Comparison of ENCODE assay signal across 8 cellular contexts in the genomic region with DNA sequence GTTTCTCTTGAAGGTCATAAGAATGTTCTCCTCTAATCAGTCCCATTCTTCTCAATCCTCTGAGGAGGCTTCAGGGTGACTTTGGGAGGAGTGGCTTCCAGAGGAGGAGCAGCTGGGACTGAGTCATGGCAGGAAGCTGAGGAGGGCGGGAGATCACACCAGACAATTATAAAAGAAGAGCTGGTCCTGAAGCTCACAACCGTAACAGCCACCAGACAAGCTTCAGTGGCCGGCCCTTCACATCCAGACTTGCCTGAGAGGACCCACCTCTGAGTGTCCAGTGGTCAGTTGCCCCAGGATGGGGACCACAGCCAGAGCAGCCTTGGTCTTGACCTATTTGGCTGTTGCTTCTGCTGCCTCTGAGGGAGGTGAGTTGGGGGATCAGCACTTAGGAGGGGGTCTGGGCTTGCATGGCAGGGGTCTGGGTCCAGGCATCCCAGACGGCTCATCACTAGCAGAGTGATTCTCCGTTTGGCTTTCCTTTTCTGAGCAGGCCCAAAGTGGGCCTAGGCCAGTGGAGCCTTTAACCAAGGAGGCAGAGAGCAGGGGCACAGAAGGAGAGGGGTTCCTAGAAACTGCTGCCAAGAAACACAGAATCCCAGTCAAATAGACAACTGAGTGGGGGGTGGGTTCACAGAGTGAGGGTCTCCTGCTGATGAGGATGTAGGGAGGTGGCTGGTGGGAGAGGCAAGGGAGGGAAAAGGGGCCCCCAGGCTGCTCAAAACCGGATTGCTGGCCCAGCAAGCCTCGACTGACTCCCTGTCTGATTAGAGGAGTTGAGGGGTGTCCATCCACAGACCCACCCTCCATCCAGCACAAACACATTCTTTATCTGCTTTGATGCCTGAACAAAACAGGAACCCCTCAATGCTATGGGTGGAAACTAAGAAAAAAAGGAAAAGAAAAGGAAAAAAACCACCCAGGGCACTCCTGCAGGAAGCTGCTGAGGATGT. TPM values are rescaled to one million over a fixed set of nuclear protein-coding genes. Genes with fewer than 3 reads are reported as not detected.
A peak's percentile ranks its signal among the peaks of the same experiment; 100 is the strongest.
DNase-seq lines count a peak whose midpoint lies in the region; ATAC-seq and TF ChIP-seq lines count a peak whose summit lies in the region.

A gene (plus strand): TSS at position 198 of the 953 bp plus-strand sequence. CDS start 101 bp downstream, at position 299.

- intact Hi-C loops in breast epithelium (cut with DNase I; ENCODE audit: low total_unique reads) (no loop called here), right lobe of liver (cut with DNase I) (no loop called here), upper lobe of right lung (cut with DNase I) (no loop called here)

- TF ChIP-seq CTCF in AG10803 (conservative IDR thresholded peaks at IDR 0.05; ENCODE audit: low read length) (no peak), breast epithelium (IDR thresholded peaks at IDR 0.05) (no peak), right lobe of liver (IDR thresholded peaks at IDR 0.05) (no peak), upper lobe of right lung (IDR thresholded peaks at IDR 0.05) (no peak)

- no peak for TF ChIP-seq POLR2A in breast epithelium (IDR thresholded peaks at IDR 0.05)
- TF ChIP-seq POLR2A in right lobe of liver (IDR thresholded peaks at IDR 0.05): no peak

- 54% methylated on average over 5 of the region's 7 CpGs for WGBS in right lobe of liver (ENCODE audit: insufficient coverage, low coverage, low lambda C conversion rate, missing lambda C conversion rate)

- H3K36me3 ChIP-seq in breast epithelium (no peaks in the 10 kb centered on the region), right lobe of liver (peaks cover 0 to 20% (median 0%) of the 10 kb centered on the region in 4 donors), upper lobe of right lung (peaks cover 22% of the 10 kb centered on the region)

- ATAC-seq in right lobe of liver (peak; percentile 43 to 75 (median 70)), upper lobe of right lung (peak; percentile 66), GM18873 (IDR thresholded peaks at IDR 0.05; ENCODE audit: low FRiP score, unreplicated experiment) (no peak), GM18867 (IDR thresholded peaks at IDR 0.05; ENCODE audit: unreplicated experiment) (no peak)

- H3K4me3 ChIP-seq in AG10803 (ENCODE audit: low read length) (peak within 1 kb of the TSS; percentile 74), breast epithelium (peak within 1 kb of the TSS; percentile 2 to 55 (median 43)), right lobe of liver (peak within 1 kb of the TSS in 2 of 3 donors; percentile 13 to 23), upper lobe of right lung (peak within 1 kb of the TSS; percentile 16)

- H3K4me1 ChIP-seq in breast epithelium (no peaks in the 10 kb centered on the region), right lobe of liver (no peaks in the 10 kb centered on the region), upper lobe of right lung (peaks cover 18% of the 10 kb centered on the region)

- DNase-seq in AG10803 (ENCODE audit: low read depth) (peak; percentile 79), LoVo (ENCODE audit: low spot score) (peak; percentile 65), breast epithelium (ENCODE audit: low spot score in 2 of 2) (no peak), right lobe of liver (peak in 1 of 3 donors; percentile 47), upper lobe of right lung (no peak), NCI-H187 (lab: John Stamatoyannopoulos, UW) (no peak)

- H3K27ac ChIP-seq in breast epithelium (peak within 1 kb of the TSS; percentile 69 to 92), right lobe of liver (peak within 1 kb of the TSS in 2 of 3 donors; percentile 21 to 29), upper lobe of right lung (peak within 1 kb of the TSS; percentile 71)

- H3K9me3 ChIP-seq in breast epithelium (no peaks in the 10 kb centered on the region), right lobe of liver (no peaks in the 10 kb centered on the region), upper lobe of right lung (no peaks in the 10 kb centered on the region)

- H3K27me3 ChIP-seq in breast epithelium: no peaks in the 10 kb centered on the region
- H3K27me3 ChIP-seq in right lobe of liver: no peaks in the 10 kb centered on the region
- H3K27me3 ChIP-seq in upper lobe of right lung: no peaks in the 10 kb centered on the region

RNA-seq across cellular contexts. Expression of the gene that starts here (rescaled TPM):
- total RNA-seq in breast epithelium (10 to 100 TPM in 2 of 3 donors, 1 to 10 TPM in 1; 4.0 to 53.3 (median 10.2) TPM), right lobe of liver (10 to 100 TPM in 5 of 6 experiments, 1 to 10 TPM in 1; 8.8 to 26.7 (median 14.9) TPM), upper lobe of right lung (15.5 TPM)

Comparison
In these comparisons a context has a peak if more than half of its experiments do, and no peak if none do; other contexts are left out.
1. DNase-seq: peak in AG10803 (single experiment) and LoVo (single experiment); none in breast epithelium (0 of 2), upper lobe of right lung (single experiment) and NCI-H187 (0 of 2).
2. H3K4me3 ChIP-seq: peak in every context shown above with its lines; median percentile 74 in AG10803; 43 in breast epithelium; 18 in right lobe of liver; 16 in upper lobe of right lung.
3. H3K27ac ChIP-seq: peak in every context shown above with its lines; median percentile 80 in breast epithelium; 71 in upper lobe of right lung; 25 in right lobe of liver.
4. ATAC-seq: peak in right lobe of liver (4 of 4) and upper lobe of right lung (single experiment); none in GM18873 (single experiment) and GM18867 (single experiment).